Comparison of ENCODE assay signal across 27 cellular contexts in genomic region chr1:206429421-206429820, GRCh38. TPM values are rescaled to one million over a fixed set of nuclear protein-coding genes. Genes with fewer than 3 reads are reported as not detected.
DNase-seq lines count a peak whose midpoint lies in the region; ATAC-seq and TF ChIP-seq lines count a peak whose summit lies in the region.
"Had no signal": no experiment of that assay in that cellular context is flagged by ENCODE, and none has a peak within 500 bp of the region (broad histone marks: within the 10 kb centered on the region; RNA-seq: fewer than 3 reads in every experiment).

No MANE protein-coding gene starts in this region.

- H3K4me1 ChIP-seq in SJCRH30 (peaks cover 19% of the 10 kb centered on the region), gastroesophageal sphincter (peaks cover 0 to 18% (median 0%) of the 10 kb centered on the region in 3 donors), subcutaneous abdominal adipose tissue (ENCODE audit: control insufficient read depth in 5 of 5, insufficient read depth in 5 of 5, low read length in 5 of 5) (peaks cover 0 to 21% (median 11%) of the 10 kb centered on the region in 5 donors), endodermal cell (ENCODE audit: control insufficient read depth, insufficient read depth, low read length) (no peaks in the 10 kb centered on the region)
- H3K4me1 ChIP-seq: ascending aorta, parathyroid adenoma had no signal

- 50 to 70% methylated on average over 1 to 4 of the region's 4 CpGs for WGBS in gastroesophageal sphincter (ENCODE audit: low coverage in 1 of 2), 2 donors
- WGBS in endodermal cell (ENCODE audit: insufficient coverage in 1 of 2, insufficient read length in 1 of 2), 2 experiments = 90 to 92% methylated on average over 4 of the region's 4 CpGs

- TF ChIP-seq CTCF in gastroesophageal sphincter (IDR thresholded peaks at IDR 0.05) (no peak), endodermal cell (conservative IDR thresholded peaks at IDR 0.05) (no peak)

- peaks cover 53% of the 10 kb centered on the region for H3K36me3 Mint-ChIP-seq in T-helper 1 cell treated with Interleukin-12 subunit alpha and Interleukin-12 subunit beta and Interleukin-4 antibody, amounts not matched to agents 30 μg/mL and 1 μg/mL, for 36 hours (ENCODE audit: low read depth)
- H3K36me3 Mint-ChIP-seq in endodermal cell (ENCODE audit: low read depth) = peaks cover 62% of the 10 kb centered on the region

- H3K36me3 ChIP-seq in SJCRH30 = peaks cover 41% of the 10 kb centered on the region
- H3K36me3 ChIP-seq in gastroesophageal sphincter = peaks cover 0 to 87% of the 10 kb centered on the region in 2 donors
- H3K36me3 ChIP-seq in subcutaneous abdominal adipose tissue (ENCODE audit: control insufficient read depth in 5 of 5, insufficient read depth in 5 of 5, low read length in 5 of 5) = peaks cover 19 to 54% (median 27%) of the 10 kb centered on the region in 5 donors
- peaks cover 69% of the 10 kb centered on the region for H3K36me3 ChIP-seq in endodermal cell (ENCODE audit: control insufficient read depth, insufficient read depth, low read length)

- H3K9me3 Mint-ChIP-seq in T-helper 1 cell treated with Interleukin-12 subunit alpha and Interleukin-12 subunit beta and Interleukin-4 antibody, amounts not matched to agents 30 μg/mL and 1 μg/mL, for 36 hours = no peaks in the 10 kb centered on the region
- H3K9me3 Mint-ChIP-seq in endodermal cell = no peaks in the 10 kb centered on the region
- H3K9me3 Mint-ChIP-seq: activated CD8-positive, alpha-beta T cell treated with anti-CD3 and anti-CD28 coated beads for 36 hours; activated T-helper 17 cell treated with anti-CD3 and anti-CD28 coated beads, Interleukin-2, amount 50 U/mL, for 72 hours; stimulated activated effector memory CD8-positive, alpha-beta T cell treated with anti-CD3 and anti-CD28 coated beads, Interleukin-12 subunit alpha, Interleukin-12 subunit beta, amount 100 ng/mL, for 72 hours; T-cell had no signal

- H3K27me3 ChIP-seq in SJCRH30 (no peaks in the 10 kb centered on the region), gastroesophageal sphincter (no peaks in the 10 kb centered on the region), subcutaneous abdominal adipose tissue (ENCODE audit: control insufficient read depth in 5 of 5, insufficient read depth in 4 of 5, low read length in 5 of 5) (no peaks in the 10 kb centered on the region), endodermal cell (ENCODE audit: control insufficient read depth, insufficient read depth, low read length, poor library complexity, severe bottlenecking) (no peaks in the 10 kb centered on the region)
- H3K27me3 ChIP-seq: ascending aorta, heart right ventricle, Peyer's patch had no signal

- no peak for TF ChIP-seq EP300 in gastroesophageal sphincter (IDR thresholded peaks at IDR 0.05)

- H3K27ac Mint-ChIP-seq in T-helper 1 cell treated with Interleukin-12 subunit alpha and Interleukin-12 subunit beta and Interleukin-4 antibody, amounts not matched to agents 30 μg/mL and 1 μg/mL, for 36 hours = peak overlapping the region; percentile 22
- no peak overlapping the region for H3K27ac Mint-ChIP-seq in endodermal cell
- H3K27ac Mint-ChIP-seq: activated CD8-positive, alpha-beta T cell treated with anti-CD3 and anti-CD28 coated beads for 36 hours; activated naive CD8-positive, alpha-beta T cell; activated T-helper 17 cell treated with anti-CD3 and anti-CD28 coated beads, Interleukin-2, amount 50 U/mL, for 72 hours; stimulated activated effector memory CD8-positive, alpha-beta T cell treated with anti-CD3 and anti-CD28 coated beads, Interleukin-12 subunit alpha, Interleukin-12 subunit beta, amount 100 ng/mL, for 72 hours; T-cell had no signal

- DNase-seq in T-helper 1 cell (no peak), SJCRH30 (no peak), OCI-M2 (lab: John Stamatoyannopoulos, UW; ENCODE audit: unreplicated experiment) (no peak), endodermal cell (no peak)
- no peak for DNase-seq in effector CD4-positive, alpha-beta T cell
- DNase-seq: 8988T; activated CD8-positive, alpha-beta T cell treated with anti-CD3 and anti-CD28 coated beads for 36 hours; CD4-positive, CD25-positive, alpha-beta regulatory T cell; H7; kidney glomerular epithelial cell; MM.1S; NCI-H2081; Peyer's patch; right cardiac atrium; stimulated activated CD4-positive, alpha-beta T cell treated with anti-CD3 and anti-CD28 coated beads, Interleukin-4, amount 100 ng/mL, for 24 hours; T-cell had no signal

- no peak for TF ChIP-seq POLR2A in gastroesophageal sphincter (IDR thresholded peaks at IDR 0.05)

- H3K4me3 ChIP-seq in SJCRH30 (no peak overlapping the region), gastroesophageal sphincter (no peak overlapping the region), subcutaneous abdominal adipose tissue (ENCODE audit: low read depth in 1 of 5, low read length in 5 of 5) (no peak overlapping the region), endodermal cell (ENCODE audit: low read length) (no peak overlapping the region)
- H3K4me3 ChIP-seq: ascending aorta, heart right ventricle, mucosa of descending colon, Peyer's patch had no signal

- H3K9ac ChIP-seq in subcutaneous abdominal adipose tissue (ENCODE audit: low read length in 5 of 5) = no peak overlapping the region
- H3K9ac ChIP-seq in endodermal cell (ENCODE audit: extremely low read depth, low read length, poor library complexity, severe bottlenecking) = no peak overlapping the region
- H3K9ac ChIP-seq: parathyroid adenoma had no signal

- H3K9me3 ChIP-seq in SJCRH30 (replicated peaks) (no peaks in the 10 kb centered on the region), gastroesophageal sphincter (no peaks in the 10 kb centered on the region), subcutaneous abdominal adipose tissue (ENCODE audit: control insufficient read depth in 5 of 5, low read length in 5 of 5) (no peaks in the 10 kb centered on the region), endodermal cell (ENCODE audit: control insufficient read depth, low read length) (no peaks in the 10 kb centered on the region)
- H3K9me3 ChIP-seq: ascending aorta, heart right ventricle, mucosa of descending colon, Peyer's patch had no signal

- no peaks in the 10 kb centered on the region for H3K27me3 Mint-ChIP-seq in T-helper 1 cell treated with Interleukin-12 subunit alpha and Interleukin-12 subunit beta and Interleukin-4 antibody, amounts not matched to agents 30 μg/mL and 1 μg/mL, for 36 hours (ENCODE audit: low read depth)
- no peaks in the 10 kb centered on the region for H3K27me3 Mint-ChIP-seq in endodermal cell (ENCODE audit: insufficient read depth)
- H3K27me3 Mint-ChIP-seq: activated CD8-positive, alpha-beta T cell treated with anti-CD3 and anti-CD28 coated beads for 36 hours; activated naive CD8-positive, alpha-beta T cell; activated T-helper 17 cell treated with anti-CD3 and anti-CD28 coated beads, Interleukin-2, amount 50 U/mL, for 72 hours; CD4-positive, CD25-positive, alpha-beta regulatory T cell; T-cell had no signal

- peak overlapping the region; percentile 36; the same call in 1 of the 2 replicates for H3K27ac ChIP-seq in SJCRH30
- peak overlapping the region in 3 of 4 donors; percentile 44 to 69 (median 49) for H3K27ac ChIP-seq in gastroesophageal sphincter
- H3K27ac ChIP-seq in subcutaneous abdominal adipose tissue (ENCODE audit: low read depth, low read length) = peak overlapping the region; percentile 4
- H3K27ac ChIP-seq in endodermal cell (ENCODE audit: low read depth, low read length) = no peak overlapping the region
- H3K27ac ChIP-seq: ascending aorta, parathyroid adenoma had no signal

- no peak overlapping the region for H3K4me3 Mint-ChIP-seq in T-helper 1 cell treated with Interleukin-12 subunit alpha and Interleukin-12 subunit beta and Interleukin-4 antibody, amounts not matched to agents 30 μg/mL and 1 μg/mL, for 36 hours
- H3K4me3 Mint-ChIP-seq in endodermal cell = no peak overlapping the region
- H3K4me3 Mint-ChIP-seq: activated CD8-positive, alpha-beta T cell treated with anti-CD3 and anti-CD28 coated beads for 36 hours; activated naive CD8-positive, alpha-beta T cell; activated T-helper 17 cell treated with anti-CD3 and anti-CD28 coated beads, Interleukin-2, amount 50 U/mL, for 72 hours; CD4-positive, CD25-positive, alpha-beta regulatory T cell; stimulated activated effector memory CD8-positive, alpha-beta T cell treated with anti-CD3 and anti-CD28 coated beads, Interleukin-12 subunit alpha, Interleukin-12 subunit beta, amount 100 ng/mL, for 72 hours; T-cell had no signal

- H3K4me1 Mint-ChIP-seq in T-helper 1 cell treated with Interleukin-12 subunit alpha and Interleukin-12 subunit beta and Interleukin-4 antibody, amounts not matched to agents 30 μg/mL and 1 μg/mL, for 36 hours (ENCODE audit: low read depth) = peaks cover 20% of the 10 kb centered on the region
- peaks cover 6% of the 10 kb centered on the region for H3K4me1 Mint-ChIP-seq in endodermal cell
- H3K4me1 Mint-ChIP-seq: activated T-helper 17 cell treated with anti-CD3 and anti-CD28 coated beads, Interleukin-2, amount 50 U/mL, for 72 hours; stimulated activated effector memory CD8-positive, alpha-beta T cell treated with anti-CD3 and anti-CD28 coated beads, Interleukin-12 subunit alpha, Interleukin-12 subunit beta, amount 100 ng/mL, for 72 hours; T-cell had no signal

- no peak for ATAC-seq in gastroesophageal sphincter
- ATAC-seq: activated CD8-positive, alpha-beta T cell treated with anti-CD3 and anti-CD28 coated beads for 36 hours; T-cell had no signal

RNA-seq across cellular contexts. Expression of gene IKBKE, which starts 40.9 kb away (rescaled TPM):
- total RNA-seq in SJCRH30 (2014; rRNA removed; shearing (Covaris generic)) = 3.1 and 3.5 TPM in 2 replicates
- 1 to 10 TPM; 2.2 to 3.9 (median 2.7) TPM for total RNA-seq in gastroesophageal sphincter
- total RNA-seq in endodermal cell = 1 to 10 TPM; 5.0 to 8.5 TPM
- polyA plus RNA-seq in endodermal cell (2013, experiment 1 of 2) = 2.7 TPM
- polyA plus RNA-seq in endodermal cell (2013, experiment 2 of 2) = 1.9 TPM
- polyA plus RNA-seq: neural cell had no signal
